Comparison of ENCODE assay signal across 8 cellular contexts in the genomic region with DNA sequence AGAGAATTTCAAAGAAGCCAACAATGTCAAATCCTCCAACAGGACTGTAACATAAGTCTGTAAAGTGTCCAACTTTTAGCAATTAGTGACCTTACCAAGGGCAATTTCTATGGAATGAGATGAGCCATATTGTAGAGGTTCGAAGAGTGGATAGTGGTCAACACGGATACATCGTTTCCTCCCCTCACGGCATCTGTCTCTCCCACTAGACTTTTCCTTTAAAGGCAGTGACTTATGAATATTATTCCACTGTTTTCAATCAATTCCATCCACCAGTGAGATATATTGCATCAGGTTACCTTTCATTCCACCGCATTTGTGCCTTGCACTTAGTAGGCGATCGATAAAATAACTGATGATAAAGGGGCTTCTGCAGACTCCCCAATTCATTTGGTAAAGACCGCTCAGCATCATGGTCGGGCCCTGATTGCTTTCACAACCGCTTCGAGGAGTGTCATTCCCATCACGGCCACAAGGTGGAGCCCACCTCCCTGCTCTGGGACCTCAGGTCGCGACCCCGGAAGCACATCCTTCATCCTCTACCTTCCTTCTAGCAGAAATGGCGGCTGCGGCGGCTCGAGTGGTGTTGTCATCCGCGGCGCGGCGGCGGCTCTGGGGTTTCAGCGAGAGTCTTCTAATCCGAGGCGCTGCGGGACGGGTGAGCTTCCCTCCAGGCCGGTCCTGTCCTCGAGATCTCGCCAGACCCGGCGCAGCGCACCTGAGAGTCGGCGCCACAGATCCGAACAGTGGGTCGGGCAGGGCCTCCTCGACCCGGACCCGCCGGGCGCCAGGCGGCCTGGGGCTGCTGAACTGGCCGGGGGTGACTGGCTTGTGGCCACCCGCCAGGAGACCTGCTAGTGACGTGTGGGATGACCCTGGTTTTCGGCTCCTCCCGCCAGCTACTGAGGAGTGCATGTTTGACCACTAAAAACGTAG. TPM values are rescaled to one million over a fixed set of nuclear protein-coding genes. Genes with fewer than 3 reads are reported as not detected.
A peak's percentile ranks its signal among the peaks of the same experiment; 100 is the strongest.
DNase-seq lines count a peak whose midpoint lies in the region; ATAC-seq and TF ChIP-seq lines count a peak whose summit lies in the region.

PMPCB (plus strand) TSS at position 535 of the 936 bp plus-strand sequence; CDS start at position 560, 25 bp downstream.

- H3K4me3 ChIP-seq in NB4 (ENCODE audit: low read depth, low read length) (peak within 1 kb of the TSS; percentile 81), SK-N-MC (peak within 1 kb of the TSS; percentile 97), suprapubic skin (peak within 1 kb of the TSS; percentile 93)

- POLR2A ChIA-PET in GM10248 (lab: Yijun Ruan, JAX), result no interaction called here

- peak; percentile 75 for TF ChIP-seq POLR2A in NB4 (IDR thresholded peaks at IDR 0.05; ENCODE audit: extremely low read depth, insufficient read length)
- TF ChIP-seq POLR2A in suprapubic skin (IDR thresholded peaks at IDR 0.05), result peak in 1 of 2 donors; percentile 38

- peak within 1 kb of the TSS; percentile 93 for H3K9ac ChIP-seq in SK-N-MC (ENCODE audit: insufficient read length)

- peak; percentile 93 for TF ChIP-seq CTCF in GM10248 (IDR thresholded peaks at IDR 0.05; ENCODE audit: control extremely low read depth, extremely low read depth, low read depth, missing control alignments)
- peak; percentile 95 for TF ChIP-seq CTCF in NB4 (IDR thresholded peaks at IDR 0.05; ENCODE audit: low read depth, low read length)
- TF ChIP-seq CTCF in suprapubic skin (IDR thresholded peaks at IDR 0.05), result peak; percentile 92 to 96

- no peaks in the 10 kb centered on the region for H3K9me3 ChIP-seq in SK-N-MC (ENCODE audit: low read depth, low read length)
- no peaks in the 10 kb centered on the region for H3K9me3 ChIP-seq in suprapubic skin

- ATAC-seq in HG02571 (IDR thresholded peaks at IDR 0.05; ENCODE audit: unreplicated experiment), result peak; percentile 92

- H3K27me3 ChIP-seq in suprapubic skin, result no peaks in the 10 kb centered on the region

- CTCF ChIA-PET in GM10248 (lab: Yijun Ruan, JAX), result interaction anchor here (0.8 to 3.8 kb wide), 13 partner anchors 9 to 112 kb away, joined by 3 to 21 read pairs (median 4); no protein-coding TSS in a partner anchor

- peaks cover 23% of the 10 kb centered on the region for H3K4me1 ChIP-seq in suprapubic skin

- TF ChIP-seq EP300 in suprapubic skin (IDR thresholded peaks at IDR 0.05), result no peak

- H3K27ac ChIP-seq in SK-N-MC (0 out of 2 replicates have a peak within 1 kb of the TSS, but pooled peaks have one; percentile 49), suprapubic skin (peak within 1 kb of the TSS; percentile 91)

- H3K36me3 ChIP-seq in SK-N-MC (ENCODE audit: insufficient read depth, low read length), result peaks cover 36% of the 10 kb centered on the region
- H3K36me3 ChIP-seq in suprapubic skin, result peaks cover 28% of the 10 kb centered on the region

- DNase-seq in GM10248 (ENCODE audit: extremely low spot score) (peak; percentile 91), NB4 (ENCODE audit: low read depth) (peak; percentile 95), SK-N-MC (ENCODE audit: low read depth, low spot score) (peak; percentile 65), germinal center (ENCODE audit: low spot score) (peak; percentile 94), nucleus accumbens (lab: John Stamatoyannopoulos, UW) (peak; percentile 61 to 99 (median 90)), suprapubic skin (ENCODE audit: low spot score in 2 of 2) (peak; percentile 97 to 98)
- peak; percentile 96 for DNase-seq in activated naive CD4-positive, alpha-beta T cell treated with anti-CD3 and anti-CD28 coated beads, Interleukin-2, amount 50 U/mL, for 16 hours

- WGBS in suprapubic skin, result 3% methylated on average over 30 of the region's 52 CpGs

RNA-seq across cellular contexts. Expression of gene PMPCB, which starts in this region (rescaled TPM):
- 10 to 100 TPM; 38.9 to 61.3 (median 45.4) TPM for total RNA-seq in suprapubic skin

Comparison
In these comparisons a context has a peak if more than half of its experiments do, and no peak if none do; other contexts are left out.
1. Peak in every context shown above with its lines: DNase-seq, ATAC-seq, H3K4me3 ChIP-seq and H3K27ac ChIP-seq.